ENCODE assay signal across 18 cellular contexts in the genomic region with DNA sequence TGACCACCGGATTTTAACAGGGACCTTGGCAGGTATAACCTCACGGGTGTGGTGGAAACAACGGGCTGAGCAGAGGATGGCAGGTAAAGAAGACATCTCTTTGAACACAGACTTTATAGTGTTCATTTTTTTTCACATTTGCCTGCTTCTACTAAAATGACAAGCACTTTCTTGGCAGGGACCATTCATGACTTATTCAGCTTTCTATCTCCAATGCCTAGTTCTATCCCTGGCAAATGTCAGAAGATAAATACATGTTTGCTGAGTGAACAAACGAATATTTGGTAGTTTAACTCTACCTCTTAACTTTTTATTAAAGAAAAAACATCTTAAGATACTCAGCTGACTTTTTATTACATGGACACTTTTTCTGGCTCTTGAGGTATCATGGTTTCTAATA.
"Had no signal": no experiment of that assay in that cellular context is flagged by ENCODE, and none has a peak within 500 bp of the region (broad histone marks: within the 10 kb centered on the region; RNA-seq: fewer than 3 reads in every experiment).

No MANE protein-coding gene starts in this region.

- H3K27ac ChIP-seq: colonic mucosa, upper lobe of left lung had no signal

- FAIRE-seq: endothelial cell of umbilical vein had no signal

- H3K9me3 Mint-ChIP-seq: stimulated activated memory B cell treated with anti-CD40 and anti-IgM and Interleukin-4, amounts not matched to agents 10 μg/mL and 1 μg/mL and 100 μg/mL, for 72 hours had no signal

- ATAC-seq: left ventricle myocardium superior; stimulated activated memory B cell treated with anti-CD40 and anti-IgM and Interleukin-4, amounts not matched to agents 10 μg/mL and 1 μg/mL and 100 μg/mL, for 72 hours had no signal

- H3K4me1 ChIP-seq: colonic mucosa had no signal

- H3K9me3 ChIP-seq: colonic mucosa, upper lobe of left lung had no signal

- H3K36me3 ChIP-seq: colonic mucosa, upper lobe of left lung had no signal

- H3K4me3 Mint-ChIP-seq: naive thymus-derived CD8-positive, alpha-beta T cell; stimulated activated memory B cell treated with anti-CD40 and anti-IgM and Interleukin-4, amounts not matched to agents 10 μg/mL and 1 μg/mL and 100 μg/mL, for 72 hours had no signal

- DNase-seq: activated CD4-positive, alpha-beta T cell treated with anti-CD3 and anti-CD28 coated beads, Interleukin-2, amount 50 U/mL, for 1 hour; activated CD8-positive, alpha-beta memory T cell treated with anti-CD3 and anti-CD28 coated beads for 24 hours; activated naive CD4-positive, alpha-beta T cell treated with anti-CD3 and anti-CD28 coated beads, Interleukin-2, amount 50 U/mL, for 16 hours; caudate nucleus; colonic mucosa; effector CD4-positive, alpha-beta T cell; foreskin melanocyte; head of caudate nucleus; kidney glomerular epithelial cell; left ventricle myocardium superior; mesenchymal stem cell; naive thymus-derived CD8-positive, alpha-beta T cell; retina; stimulated activated CD4-positive, alpha-beta T cell treated with anti-CD3 and anti-CD28 coated beads, Interleukin-2, amount 100 ng/mL, for 48 hours; SW 1271; upper lobe of left lung had no signal

- H3K27me3 Mint-ChIP-seq: naive thymus-derived CD8-positive, alpha-beta T cell; stimulated activated memory B cell treated with anti-CD40 and anti-IgM and Interleukin-4, amounts not matched to agents 10 μg/mL and 1 μg/mL and 100 μg/mL, for 72 hours had no signal

- H3K4me3 ChIP-seq: colonic mucosa, upper lobe of left lung had no signal

- H3K27me3 ChIP-seq: colonic mucosa, upper lobe of left lung had no signal

- H3K27ac Mint-ChIP-seq: naive thymus-derived CD8-positive, alpha-beta T cell; stimulated activated memory B cell treated with anti-CD40 and anti-IgM and Interleukin-4, amounts not matched to agents 10 μg/mL and 1 μg/mL and 100 μg/mL, for 72 hours had no signal
